Comparison of ENCODE assay signal across 10 cellular contexts in the genomic region with DNA sequence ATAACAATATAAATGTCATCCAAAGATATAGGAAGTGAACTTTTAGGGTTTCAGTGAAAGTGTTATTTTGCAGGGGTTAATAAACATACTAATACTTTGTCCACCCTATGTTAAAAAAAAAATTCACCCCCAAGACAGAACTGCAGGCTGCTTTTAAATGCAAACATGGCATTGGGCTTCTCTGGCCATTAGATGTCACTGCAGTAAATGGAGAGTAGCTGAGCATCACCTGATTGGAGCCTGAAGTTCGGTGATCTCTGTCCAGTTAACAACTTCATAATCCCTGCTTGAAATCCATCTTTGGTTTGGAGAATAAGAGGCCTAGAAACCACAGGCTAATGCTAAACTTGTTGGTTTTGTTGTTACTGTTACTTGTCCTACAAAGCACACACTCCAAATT. TPM values are rescaled to one million over a fixed set of nuclear protein-coding genes. Genes with fewer than 3 reads are reported as not detected.
DNase-seq lines count a peak whose midpoint lies in the region; ATAC-seq and TF ChIP-seq lines count a peak whose summit lies in the region.
"Had no signal": no experiment of that assay in that cellular context is flagged by ENCODE, and none has a peak within 500 bp of the region (broad histone marks: within the 10 kb centered on the region; RNA-seq: fewer than 3 reads in every experiment).

No MANE protein-coding gene starts in this region.

- TF ChIP-seq RAD21 in liver (IDR thresholded peaks at IDR 0.05): peak; percentile 80 to 83

- no peak overlapping the region for H3K9ac ChIP-seq in liver (ENCODE audit: low read depth in 1 of 2, low read length in 2 of 2)

- TF ChIP-seq CTCF in VCaP (conservative IDR thresholded peaks at IDR 0.05) (peak; percentile 45), liver (IDR thresholded peaks at IDR 0.05; ENCODE audit: low read depth, low read length, missing input control) (peak; percentile 44)

- H3K36me3 ChIP-seq in liver (ENCODE audit: control insufficient read depth in 4 of 4, insufficient read depth in 3 of 4, low read depth in 1 of 4, low read length in 3 of 4): no peaks in the 10 kb centered on the region
- H3K36me3 ChIP-seq: adrenal gland had no signal

- no peaks in the 10 kb centered on the region for H3K9me3 ChIP-seq in liver (ENCODE audit: control insufficient read depth in 4 of 4, low read length in 3 of 4)
- H3K9me3 ChIP-seq: adrenal gland, testis had no signal

- WGBS in liver: 20% methylated on average over 1 of the region's 1 CpG

- ATAC-seq in HG02885 (IDR thresholded peaks at IDR 0.05; ENCODE audit: poor library complexity, unreplicated experiment): peak; percentile 51
- ATAC-seq in sciatic nerve: no peak
- ATAC-seq in GM21723 (IDR thresholded peaks at IDR 0.05; ENCODE audit: unreplicated experiment): no peak

- intact Hi-C loops in sciatic nerve (cut with DNase I): no loop called here

- H3K4me3 ChIP-seq in liver (ENCODE audit: low read depth in 1 of 3, low read length in 3 of 3): no peak overlapping the region
- H3K4me3 ChIP-seq: adrenal gland, testis had no signal

- no peaks in the 10 kb centered on the region for H3K27me3 ChIP-seq in liver (ENCODE audit: control insufficient read depth in 4 of 4, insufficient read depth in 4 of 4, low read length in 3 of 4)
- H3K27me3 ChIP-seq: adrenal gland, testis had no signal

- H3K4me1 ChIP-seq in liver (ENCODE audit: control insufficient read depth in 4 of 4, insufficient read depth in 4 of 4, low read length in 3 of 4): peaks cover 1 to 17% (median 13%) of the 10 kb centered on the region in 4 donors
- H3K4me1 ChIP-seq: adrenal gland, testis had no signal

- DNase-seq in ELR (ENCODE audit: low read depth) (peak; percentile 28), sciatic nerve (ENCODE audit: low spot score) (no peak)
- DNase-seq in stimulated activated naive CD4-positive, alpha-beta T cell treated with Interleukin-2 at 50 U/mL for 16 hours (lab: John Stamatoyannopoulos, UW): no peak
- DNase-seq: activated CD4-positive, alpha-beta T cell treated with anti-CD3 and anti-CD28 coated beads for 1 hour; testis had no signal

- no peak overlapping the region for H3K27ac ChIP-seq in VCaP
- no peak overlapping the region for H3K27ac ChIP-seq in liver (ENCODE audit: low read depth in 1 of 2, low read length in 2 of 2)
- H3K27ac ChIP-seq: adrenal gland, testis had no signal

TF ChIP-seq in liver, 16 proteins besides CTCF, POLR2A, EP300 and RAD21:
- TF ChIP-seq HNF4A (conservative IDR thresholded peaks at IDR 0.05): peak; percentile 14 to 20
- TF ChIP-seq HNF4G (IDR thresholded peaks at IDR 0.05): no peak
- TF ChIP-seq, protein P1, sequence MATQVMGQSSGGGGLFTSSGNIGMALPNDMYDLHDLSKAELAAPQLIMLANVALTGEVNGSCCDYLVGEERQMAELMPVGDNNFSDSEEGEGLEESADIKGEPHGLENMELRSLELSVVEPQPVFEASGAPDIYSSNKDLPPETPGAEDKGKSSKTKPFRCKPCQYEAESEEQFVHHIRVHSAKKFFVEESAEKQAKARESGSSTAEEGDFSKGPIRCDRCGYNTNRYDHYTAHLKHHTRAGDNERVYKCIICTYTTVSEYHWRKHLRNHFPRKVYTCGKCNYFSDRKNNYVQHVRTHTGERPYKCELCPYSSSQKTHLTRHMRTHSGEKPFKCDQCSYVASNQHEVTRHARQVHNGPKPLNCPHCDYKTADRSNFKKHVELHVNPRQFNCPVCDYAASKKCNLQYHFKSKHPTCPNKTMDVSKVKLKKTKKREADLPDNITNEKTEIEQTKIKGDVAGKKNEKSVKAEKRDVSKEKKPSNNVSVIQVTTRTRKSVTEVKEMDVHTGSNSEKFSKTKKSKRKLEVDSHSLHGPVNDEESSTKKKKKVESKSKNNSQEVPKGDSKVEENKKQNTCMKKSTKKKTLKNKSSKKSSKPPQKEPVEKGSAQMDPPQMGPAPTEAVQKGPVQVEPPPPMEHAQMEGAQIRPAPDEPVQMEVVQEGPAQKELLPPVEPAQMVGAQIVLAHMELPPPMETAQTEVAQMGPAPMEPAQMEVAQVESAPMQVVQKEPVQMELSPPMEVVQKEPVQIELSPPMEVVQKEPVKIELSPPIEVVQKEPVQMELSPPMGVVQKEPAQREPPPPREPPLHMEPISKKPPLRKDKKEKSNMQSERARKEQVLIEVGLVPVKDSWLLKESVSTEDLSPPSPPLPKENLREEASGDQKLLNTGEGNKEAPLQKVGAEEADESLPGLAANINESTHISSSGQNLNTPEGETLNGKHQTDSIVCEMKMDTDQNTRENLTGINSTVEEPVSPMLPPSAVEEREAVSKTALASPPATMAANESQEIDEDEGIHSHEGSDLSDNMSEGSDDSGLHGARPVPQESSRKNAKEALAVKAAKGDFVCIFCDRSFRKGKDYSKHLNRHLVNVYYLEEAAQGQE (IDR thresholded peaks at IDR 0.05): no peak
- TF ChIP-seq EGR1 (IDR thresholded peaks at IDR 0.05; ENCODE audit: low read depth in 2 of 2): no peak

RNA-seq across cellular contexts. Expression of gene SLC25A43, which starts 18.7 kb away (rescaled TPM):
- total RNA-seq in liver (10 to 100 TPM in 1 of 2 donors, 1 to 10 TPM in 1; 6.5 to 10.9 TPM), sciatic nerve (20.3 TPM)
- polyA plus RNA-seq in liver: 1 to 10 TPM; 4.5 to 4.7 TPM

RNA-seq across cellular contexts. Expression of gene SLC25A5, which starts 50.4 kb away (rescaled TPM):
- total RNA-seq in liver: 100 to 1,000 TPM; 191 to 206 TPM
- polyA plus RNA-seq in liver: 100 to 1,000 TPM; 209 to 304 TPM
- total RNA-seq in sciatic nerve: 73.2 TPM
